Comparison of ENCODE assay signal across 8 cellular contexts in the genomic region with DNA sequence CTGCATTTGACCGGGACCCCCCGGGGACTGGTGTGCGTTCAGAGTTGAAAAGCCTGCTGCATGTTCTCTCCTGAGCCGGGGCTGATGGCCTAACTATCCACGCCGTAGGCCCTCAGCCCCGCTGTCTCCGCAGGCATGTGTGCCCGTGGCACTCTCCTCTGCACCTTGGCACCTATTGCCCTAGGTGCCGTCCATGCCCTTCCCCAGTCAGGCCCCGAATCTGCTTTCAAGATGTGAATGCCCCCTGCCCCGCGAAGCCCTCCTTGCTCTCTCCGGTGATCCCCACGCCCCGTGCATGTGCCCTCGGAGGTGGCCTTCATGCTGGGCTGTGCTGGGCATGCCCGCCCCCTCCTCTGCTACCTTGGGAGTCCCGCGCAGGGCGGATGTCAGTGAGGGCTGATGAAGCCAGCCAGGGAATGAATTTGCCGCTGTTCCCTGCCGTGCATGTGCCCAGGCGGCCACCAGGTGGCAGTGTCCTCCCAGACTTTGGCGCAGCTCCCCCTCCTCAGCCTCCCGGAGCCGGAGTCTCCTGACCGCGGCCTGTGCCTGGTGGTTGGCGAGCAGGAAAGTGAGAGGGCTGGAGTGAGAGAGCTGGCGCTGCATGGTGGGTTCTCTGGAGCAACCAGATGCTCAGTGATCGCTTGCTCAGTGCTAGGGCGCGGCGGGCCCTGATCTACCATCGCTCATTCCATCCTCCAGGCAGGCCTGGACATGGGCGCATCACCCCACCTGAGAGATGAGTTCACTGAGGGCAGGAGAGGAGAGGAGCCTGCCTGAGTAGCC.
A peak's percentile ranks its signal among the peaks of the same experiment; 100 is the strongest.
DNase-seq lines count a peak whose midpoint lies in the region; ATAC-seq and TF ChIP-seq lines count a peak whose summit lies in the region.

No MANE protein-coding gene starts in this region.

- POLR2A ChIA-PET in HEK293T (lab: Yijun Ruan, JAX) = no interaction called here

- TF ChIP-seq POLR2A in erythroblast (IDR thresholded peaks at IDR 0.05; ENCODE audit: low read length) = no peak

- no peak for ATAC-seq in GM18502 (IDR thresholded peaks at IDR 0.05; ENCODE audit: poor library complexity, unreplicated experiment)

- CTCF ChIA-PET in HEK293T (lab: Yijun Ruan, JAX) = interaction anchor here (0.5 to 4.4 kb wide), 7 partner anchors 9 to 280 kb away, joined by 3 to 31 read pairs (median 5); no protein-coding TSS in a partner anchor

- DNase-seq in C1 segment of cervical spinal cord (lab: John Stamatoyannopoulos, UW) = peak in 12 of 14 donors; percentile 54 to 81 (median 68)
- DNase-seq in HEK293T (ENCODE audit: extremely low spot score) = peak; percentile 79
- peak; percentile 51 for DNase-seq in NOMO-1 treated with dmso at 0.1 percent for 144 hours (lab: John Stamatoyannopoulos, UW; ENCODE audit: unreplicated experiment)
- DNase-seq in activated T-cell treated with anti-CD3 and anti-CD28 coated beads for 48 hours (ENCODE audit: low read depth) = peak; percentile 60
- peak; percentile 50 to 68 for DNase-seq in erythroblast (lab: John Stamatoyannopoulos, UW)
- DNase-seq in mucosa of gallbladder (ENCODE audit: low spot score) = peak; percentile 71
- DNase-seq in stimulated activated CD8-positive, alpha-beta memory T cell treated with anti-CD3 and anti-CD28 coated beads, Interleukin-7, amount 100 ng/mL, for 4 hours (ENCODE audit: low read depth in 2 of 2) = peak; percentile 29 to 42

TF ChIP-seq in HEK293T, 16 proteins besides CTCF, POLR2A, EP300 and RAD21:
- TF ChIP-seq TARDBP (IDR thresholded peaks at IDR 0.05) (no peak), HDGF (IDR thresholded peaks at IDR 0.05; ENCODE audit: borderline replicate concordance) (no peak), ARNT (IDR thresholded peaks at IDR 0.05) (no peak), FOXM1 (IDR thresholded peaks at IDR 0.05; ENCODE audit: borderline replicate concordance) (no peak), L3MBTL2 (conservative IDR thresholded peaks at IDR 0.05) (no peak), NFRKB (IDR thresholded peaks at IDR 0.05) (no peak), CTBP1 (IDR thresholded peaks at IDR 0.05; ENCODE audit: borderline replicate concordance) (no peak), FOXA1 (IDR thresholded peaks at IDR 0.05) (no peak), LEF1 (IDR thresholded peaks at IDR 0.05; ENCODE audit: borderline replicate concordance) (no peak)
- TF ChIP-seq, protein P1, sequence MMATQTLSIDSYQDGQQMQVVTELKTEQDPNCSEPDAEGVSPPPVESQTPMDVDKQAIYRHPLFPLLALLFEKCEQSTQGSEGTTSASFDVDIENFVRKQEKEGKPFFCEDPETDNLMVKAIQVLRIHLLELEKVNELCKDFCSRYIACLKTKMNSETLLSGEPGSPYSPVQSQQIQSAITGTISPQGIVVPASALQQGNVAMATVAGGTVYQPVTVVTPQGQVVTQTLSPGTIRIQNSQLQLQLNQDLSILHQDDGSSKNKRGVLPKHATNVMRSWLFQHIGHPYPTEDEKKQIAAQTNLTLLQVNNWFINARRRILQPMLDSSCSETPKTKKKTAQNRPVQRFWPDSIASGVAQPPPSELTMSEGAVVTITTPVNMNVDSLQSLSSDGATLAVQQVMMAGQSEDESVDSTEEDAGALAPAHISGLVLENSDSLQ (IDR thresholded peaks at IDR 0.05) = no peak
